In the genomic region with DNA sequence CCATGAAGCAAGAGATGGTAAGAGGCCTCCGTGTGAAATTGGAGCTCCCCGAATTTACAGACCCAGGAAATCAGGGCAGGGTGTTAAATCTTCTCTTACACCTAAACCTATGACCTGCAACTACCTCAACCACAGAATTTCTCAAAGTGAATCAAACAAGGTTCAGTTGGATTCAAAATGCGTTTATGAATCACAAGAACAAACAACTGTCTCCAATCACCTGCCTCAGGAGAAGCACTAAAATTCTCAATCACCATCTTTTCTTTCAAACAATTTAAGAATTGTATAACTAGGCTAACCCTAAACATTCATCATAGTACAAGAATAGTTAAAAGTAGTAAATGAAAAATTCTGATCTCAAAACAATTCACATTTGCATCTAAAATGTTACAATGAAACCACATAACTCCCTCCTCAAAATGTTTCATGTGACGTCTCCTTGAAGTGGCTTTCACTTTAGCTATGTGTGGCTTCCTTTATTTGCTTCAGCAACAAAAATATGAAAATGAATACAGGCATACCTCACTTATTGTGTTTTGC, we compare ENCODE assay signal across 11 cellular contexts. TPM values are rescaled to one million over a fixed set of nuclear protein-coding genes. Genes with fewer than 3 reads are reported as not detected.
DNase-seq lines count a peak whose midpoint lies in the region; ATAC-seq, FAIRE-seq and TF ChIP-seq lines count a peak whose summit lies in the region.
"Had no signal": no experiment of that assay in that cellular context is flagged by ENCODE, and none has a peak within 500 bp of the region (broad histone marks: within the 10 kb centered on the region; RNA-seq: fewer than 3 reads in every experiment).

No MANE protein-coding gene starts in this region.

- intact Hi-C loops in left lung (cut with DNase I) = no loop called here
- intact Hi-C loops in kidney (cut with DNase I) = no loop called here
- intact Hi-C loops in head of caudate nucleus (cut with DNase I) = no loop called here
- intact Hi-C loops in aorta (cut with DNase I) = no loop called here

- DNase-seq in GM18507 (ENCODE audit: extremely low spot score, insufficient read length, low read depth) = peak; percentile 15
- no peak for DNase-seq in left lung
- no peak for DNase-seq in T1000 (lab: John Stamatoyannopoulos, UW)
- no peak for DNase-seq in kidney
- DNase-seq in head of caudate nucleus = no peak
- no peak for DNase-seq in aorta
- DNase-seq: NCI-H226 had no signal

- H3K9ac ChIP-seq in kidney (ENCODE audit: low read length in 2 of 2) = no peak overlapping the region

- H3K27me3 ChIP-seq in left lung (no peaks in the 10 kb centered on the region), aorta (ENCODE audit: control insufficient read depth in 1 of 2, insufficient read depth in 2 of 2, low read length in 1 of 2) (no peaks in the 10 kb centered on the region)
- H3K27me3 ChIP-seq: hepatocyte had no signal

- H3K27ac ChIP-seq in left lung (peak overlapping the region in 1 of 2 donors; percentile 8), kidney (ENCODE audit: low read depth in 2 of 2, low read length in 2 of 2) (no peak overlapping the region), aorta (ENCODE audit: low read depth in 1 of 2, low read length in 2 of 2) (no peak overlapping the region)
- H3K27ac ChIP-seq: hepatocyte had no signal

- peak; percentile 88 for ATAC-seq in GM21526 (IDR thresholded peaks at IDR 0.05; ENCODE audit: low FRiP score, unreplicated experiment)
- peak; percentile 90 for ATAC-seq in HG03442 (IDR thresholded peaks at IDR 0.05; ENCODE audit: unreplicated experiment)
- peak; percentile 23 for ATAC-seq in left lung
- no peak for ATAC-seq in aorta (ENCODE audit: low FRiP score)

- H3K36me3 ChIP-seq in left lung (no peaks in the 10 kb centered on the region), kidney (ENCODE audit: control insufficient read depth in 1 of 2, insufficient read depth in 2 of 2, low read length in 2 of 2) (no peaks in the 10 kb centered on the region), aorta (ENCODE audit: control insufficient read depth in 1 of 2, insufficient read depth in 2 of 2, low read length in 1 of 2) (no peaks in the 10 kb centered on the region)

- H3K4me3 ChIP-seq in left lung (no peak overlapping the region), kidney (ENCODE audit: low read length in 2 of 2) (no peak overlapping the region), aorta (ENCODE audit: low read length in 2 of 2) (no peak overlapping the region)
- H3K4me3 ChIP-seq: hepatocyte, skin epidermis had no signal

- no peaks in the 10 kb centered on the region for H3K9me3 ChIP-seq in left lung
- no peaks in the 10 kb centered on the region for H3K9me3 ChIP-seq in kidney (ENCODE audit: control insufficient read depth in 1 of 2, low read length in 2 of 2)
- no peaks in the 10 kb centered on the region for H3K9me3 ChIP-seq in aorta (ENCODE audit: control insufficient read depth, low read length)

- H3K4me1 ChIP-seq in left lung = peaks cover 0 to 34% of the 10 kb centered on the region in 2 donors
- H3K4me1 ChIP-seq in kidney (ENCODE audit: control insufficient read depth in 1 of 2, insufficient read depth in 1 of 2, low read depth in 1 of 2, low read length in 2 of 2) = no peaks in the 10 kb centered on the region
- no peaks in the 10 kb centered on the region for H3K4me1 ChIP-seq in aorta (ENCODE audit: control insufficient read depth in 1 of 2, insufficient read depth in 2 of 2, low read length in 2 of 2)

- FAIRE-seq in GM18507 (lab: Jason Lieb, UNC) (peak; percentile 92), kidney (lab: Jason Lieb, UNC) (no peak)

- TF ChIP-seq CTCF in left lung (IDR thresholded peaks at IDR 0.05) (no peak), kidney (IDR thresholded peaks at IDR 0.05; ENCODE audit: borderline replicate concordance, extremely low read depth, insufficient read depth) (no peak)

- WGBS in aorta, 2 donors = 65 to 72% methylated on average over 4 of the region's 4 CpGs

RNA-seq across cellular contexts. Expression of a gene that starts 19.2 kb away (rescaled TPM):
- total RNA-seq in left lung (10 to 100 TPM; 47.4 to 57.4 TPM), kidney (31.5 TPM), aorta (10 to 100 TPM; 37.3 to 56.4 TPM)
- polyA plus RNA-seq in kidney (ENCODE audit: insufficient read depth, low read depth, low replicate concordance) (6.9 TPM), aorta (10 to 100 TPM in 1 of 2 donors, 1 to 10 TPM in 1; 6.8 to 12.1 TPM)
